In genomic region chr16:26194526-26194925, GRCh38 we compare ENCODE assay signal across 1 cellular context.
TF ChIP-seq lines count a peak whose summit lies in the region.

No MANE protein-coding gene starts in this region.

TF ChIP-seq in HepG2, 621 proteins besides CTCF, POLR2A, EP300 and RAD21 (continued from another document):
- TF ChIP-seq FOXP4 (CRISPR knock-in tag; IDR thresholded peaks at IDR 0.05) (no peak), RFX1 (IDR thresholded peaks at IDR 0.05) (no peak)
